ENCODE assay signal across 1 cellular context in genomic region chr1:144551543-144552424, GRCh38.
TF ChIP-seq lines count a peak whose summit lies in the region.

No MANE protein-coding gene starts in this region.

TF ChIP-seq in K562, 482 proteins besides CTCF, POLR2A, EP300 and RAD21 (continued from another document and continues in another):
- TF ChIP-seq SMC3 (conservative IDR thresholded peaks at IDR 0.05; ENCODE audit: insufficient read depth, low read depth, low read length) = 0 out of 2 replicates have a peak, but pooled peaks have one; percentile 7
- no peak; the same call in 1 of the 2 replicates for TF ChIP-seq NR2F6 (CRISPR knock-in tag; IDR thresholded peaks at IDR 0.05)
- no peak for TF ChIP-seq JUN (IDR thresholded peaks at IDR 0.05; ENCODE audit: borderline replicate concordance, low read depth, low read length)
- no peak for TF ChIP-seq JUN (CRISPR knock-in tag; IDR thresholded peaks at IDR 0.05; ENCODE audit: borderline replicate concordance)
- TF ChIP-seq CUX1 (CRISPR knock-in tag; IDR thresholded peaks at IDR 0.05) = peak; percentile 84
- no peak for TF ChIP-seq SIRT6 (IDR thresholded peaks at IDR 0.05; ENCODE audit: low read depth, low read length)
- TF ChIP-seq, protein P1, sequence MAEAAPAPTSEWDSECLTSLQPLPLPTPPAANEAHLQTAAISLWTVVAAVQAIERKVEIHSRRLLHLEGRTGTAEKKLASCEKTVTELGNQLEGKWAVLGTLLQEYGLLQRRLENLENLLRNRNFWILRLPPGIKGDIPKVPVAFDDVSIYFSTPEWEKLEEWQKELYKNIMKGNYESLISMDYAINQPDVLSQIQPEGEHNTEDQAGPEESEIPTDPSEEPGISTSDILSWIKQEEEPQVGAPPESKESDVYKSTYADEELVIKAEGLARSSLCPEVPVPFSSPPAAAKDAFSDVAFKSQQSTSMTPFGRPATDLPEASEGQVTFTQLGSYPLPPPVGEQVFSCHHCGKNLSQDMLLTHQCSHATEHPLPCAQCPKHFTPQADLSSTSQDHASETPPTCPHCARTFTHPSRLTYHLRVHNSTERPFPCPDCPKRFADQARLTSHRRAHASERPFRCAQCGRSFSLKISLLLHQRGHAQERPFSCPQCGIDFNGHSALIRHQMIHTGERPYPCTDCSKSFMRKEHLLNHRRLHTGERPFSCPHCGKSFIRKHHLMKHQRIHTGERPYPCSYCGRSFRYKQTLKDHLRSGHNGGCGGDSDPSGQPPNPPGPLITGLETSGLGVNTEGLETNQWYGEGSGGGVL (CRISPR knock-in tag; IDR thresholded peaks at IDR 0.05) = no peak
- no peak for TF ChIP-seq YBX1 (IDR thresholded peaks at IDR 0.05)
- peak; percentile 51 for TF ChIP-seq SAP30 (IDR thresholded peaks at IDR 0.05; ENCODE audit: borderline replicate concordance, insufficient read depth, low read depth, low read length, poor library complexity, severe bottlenecking)
- TF ChIP-seq ZKSCAN3 (CRISPR knock-in tag; IDR thresholded peaks at IDR 0.05) = no peak
- TF ChIP-seq, protein P2, sequence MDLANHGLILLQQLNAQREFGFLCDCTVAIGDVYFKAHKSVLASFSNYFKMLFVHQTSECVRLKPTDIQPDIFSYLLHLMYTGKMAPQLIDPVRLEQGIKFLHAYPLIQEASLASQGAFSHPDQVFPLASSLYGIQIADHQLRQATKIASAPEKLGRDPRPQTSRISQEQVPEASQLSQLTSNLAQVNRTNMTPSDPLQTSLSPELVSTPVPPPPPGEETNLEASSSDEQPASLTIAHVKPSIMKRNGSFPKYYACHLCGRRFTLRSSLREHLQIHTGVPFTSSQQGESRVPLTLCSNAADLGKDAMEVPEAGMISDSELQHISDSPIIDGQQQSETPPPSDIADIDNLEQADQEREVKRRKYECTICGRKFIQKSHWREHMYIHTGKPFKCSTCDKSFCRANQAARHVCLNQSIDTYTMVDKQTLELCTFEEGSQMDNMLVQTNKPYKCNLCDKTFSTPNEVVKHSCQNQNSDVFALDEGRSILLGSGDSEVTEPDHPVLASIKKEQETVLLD (IDR thresholded peaks at IDR 0.05) = no peak; the same call in none of the 2 replicates
- 0 out of 2 replicates have a peak, but pooled peaks have one; percentile 31 for TF ChIP-seq KLF1 (tag; IDR thresholded peaks at IDR 0.05)
- TF ChIP-seq TCFL5 (CRISPR knock-in tag; conservative IDR thresholded peaks at IDR 0.05) = peak; percentile 70; the same call in 1 of the 2 replicates
- peak; percentile 99 for TF ChIP-seq ELF4 (CRISPR knock-in tag; IDR thresholded peaks at IDR 0.05)
- TF ChIP-seq ZNF165 (CRISPR knock-in tag; IDR thresholded peaks at IDR 0.05; ENCODE audit: borderline replicate concordance) = no peak
- peak; percentile 92 for TF ChIP-seq ZBTB17 (CRISPR knock-in tag; IDR thresholded peaks at IDR 0.05)
- TF ChIP-seq ZNF263 (CRISPR knock-in tag; IDR thresholded peaks at IDR 0.05; ENCODE audit: borderline replicate concordance) = no peak
- TF ChIP-seq MYNN (IDR thresholded peaks at IDR 0.05) = peak; percentile 87
- no peak for TF ChIP-seq MYNN (CRISPR knock-in tag; IDR thresholded peaks at IDR 0.05)
- no peak for TF ChIP-seq ZBTB5 (IDR thresholded peaks at IDR 0.05)
- TF ChIP-seq, protein P3, sequence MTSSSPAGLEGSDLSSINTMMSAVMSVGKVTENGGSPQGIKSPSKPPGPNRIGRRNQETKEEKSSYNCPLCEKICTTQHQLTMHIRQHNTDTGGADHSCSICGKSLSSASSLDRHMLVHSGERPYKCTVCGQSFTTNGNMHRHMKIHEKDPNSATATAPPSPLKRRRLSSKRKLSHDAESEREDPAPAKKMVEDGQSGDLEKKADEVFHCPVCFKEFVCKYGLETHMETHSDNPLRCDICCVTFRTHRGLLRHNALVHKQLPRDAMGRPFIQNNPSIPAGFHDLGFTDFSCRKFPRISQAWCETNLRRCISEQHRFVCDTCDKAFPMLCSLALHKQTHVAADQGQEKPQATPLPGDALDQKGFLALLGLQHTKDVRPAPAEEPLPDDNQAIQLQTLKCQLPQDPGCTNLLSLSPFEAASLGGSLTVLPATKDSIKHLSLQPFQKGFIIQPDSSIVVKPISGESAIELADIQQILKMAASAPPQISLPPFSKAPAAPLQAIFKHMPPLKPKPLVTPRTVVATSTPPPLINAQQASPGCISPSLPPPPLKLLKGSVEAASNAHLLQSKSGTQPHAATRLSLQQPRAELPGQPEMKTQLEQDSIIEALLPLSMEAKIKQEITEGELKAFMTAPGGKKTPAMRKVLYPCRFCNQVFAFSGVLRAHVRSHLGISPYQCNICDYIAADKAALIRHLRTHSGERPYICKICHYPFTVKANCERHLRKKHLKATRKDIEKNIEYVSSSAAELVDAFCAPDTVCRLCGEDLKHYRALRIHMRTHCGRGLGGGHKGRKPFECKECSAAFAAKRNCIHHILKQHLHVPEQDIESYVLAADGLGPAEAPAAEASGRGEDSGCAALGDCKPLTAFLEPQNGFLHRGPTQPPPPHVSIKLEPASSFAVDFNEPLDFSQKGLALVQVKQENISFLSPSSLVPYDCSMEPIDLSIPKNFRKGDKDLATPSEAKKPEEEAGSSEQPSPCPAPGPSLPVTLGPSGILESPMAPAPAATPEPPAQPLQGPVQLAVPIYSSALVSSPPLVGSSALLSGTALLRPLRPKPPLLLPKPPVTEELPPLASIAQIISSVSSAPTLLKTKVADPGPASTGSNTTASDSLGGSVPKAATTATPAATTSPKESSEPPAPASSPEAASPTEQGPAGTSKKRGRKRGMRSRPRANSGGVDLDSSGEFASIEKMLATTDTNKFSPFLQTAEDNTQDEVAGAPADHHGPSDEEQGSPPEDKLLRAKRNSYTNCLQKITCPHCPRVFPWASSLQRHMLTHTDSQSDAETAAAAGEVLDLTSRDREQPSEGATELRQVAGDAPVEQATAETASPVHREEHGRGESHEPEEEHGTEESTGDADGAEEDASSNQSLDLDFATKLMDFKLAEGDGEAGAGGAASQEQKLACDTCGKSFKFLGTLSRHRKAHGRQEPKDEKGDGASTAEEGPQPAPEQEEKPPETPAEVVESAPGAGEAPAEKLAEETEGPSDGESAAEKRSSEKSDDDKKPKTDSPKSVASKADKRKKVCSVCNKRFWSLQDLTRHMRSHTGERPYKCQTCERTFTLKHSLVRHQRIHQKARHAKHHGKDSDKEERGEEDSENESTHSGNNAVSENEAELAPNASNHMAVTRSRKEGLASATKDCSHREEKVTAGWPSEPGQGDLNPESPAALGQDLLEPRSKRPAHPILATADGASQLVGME (CRISPR knock-in tag; IDR thresholded peaks at IDR 0.05) = 0 out of 2 replicates have a peak, but pooled peaks have one; percentile 21
- TF ChIP-seq PHF8 (IDR thresholded peaks at IDR 0.05; ENCODE audit: borderline replicate concordance, low read length) = peak; percentile 42; the same call in 1 of the 2 replicates
- TF ChIP-seq BRCA1 (IDR thresholded peaks at IDR 0.05) = no peak
- no peak for TF ChIP-seq BRCA1 (CRISPR knock-in tag; IDR thresholded peaks at IDR 0.05)
- TF ChIP-seq TAL1 (IDR thresholded peaks at IDR 0.05) = 0 out of 2 replicates have a peak, but pooled peaks have one; percentile 15
- TF ChIP-seq NFIC (IDR thresholded peaks at IDR 0.05) = peak; percentile 84
- TF ChIP-seq, protein P4, sequence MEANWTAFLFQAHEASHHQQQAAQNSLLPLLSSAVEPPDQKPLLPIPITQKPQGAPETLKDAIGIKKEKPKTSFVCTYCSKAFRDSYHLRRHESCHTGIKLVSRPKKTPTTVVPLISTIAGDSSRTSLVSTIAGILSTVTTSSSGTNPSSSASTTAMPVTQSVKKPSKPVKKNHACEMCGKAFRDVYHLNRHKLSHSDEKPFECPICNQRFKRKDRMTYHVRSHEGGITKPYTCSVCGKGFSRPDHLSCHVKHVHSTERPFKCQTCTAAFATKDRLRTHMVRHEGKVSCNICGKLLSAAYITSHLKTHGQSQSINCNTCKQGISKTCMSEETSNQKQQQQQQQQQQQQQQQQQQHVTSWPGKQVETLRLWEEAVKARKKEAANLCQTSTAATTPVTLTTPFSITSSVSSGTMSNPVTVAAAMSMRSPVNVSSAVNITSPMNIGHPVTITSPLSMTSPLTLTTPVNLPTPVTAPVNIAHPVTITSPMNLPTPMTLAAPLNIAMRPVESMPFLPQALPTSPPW (CRISPR knock-in tag; IDR thresholded peaks at IDR 0.05) = peak; percentile 70
- TF ChIP-seq NELFE (IDR thresholded peaks at IDR 0.05; ENCODE audit: insufficient read depth, insufficient read length) = peak; percentile 68
- TF ChIP-seq ETV1 (tag; conservative IDR thresholded peaks at IDR 0.05; ENCODE audit: low read depth) = peak; percentile 96
- TF ChIP-seq MIER1 (IDR thresholded peaks at IDR 0.05; ENCODE audit: low read depth) = no peak
- peak; percentile 87; the same call in 1 of the 2 replicates for TF ChIP-seq ZNF57 (CRISPR knock-in tag; IDR thresholded peaks at IDR 0.05)
- no peak for TF ChIP-seq SNIP1 (IDR thresholded peaks at IDR 0.05; ENCODE audit: low read depth)
- peak; percentile 52 to 57; a peak in 3 of 4 replicates for TF ChIP-seq TRIM24 (IDR thresholded peaks at IDR 0.05)
- peak; percentile 92 for TF ChIP-seq ZNF551 (CRISPR knock-in tag; IDR thresholded peaks at IDR 0.05)
- peak; percentile 74; the same call in 1 of the 2 replicates for TF ChIP-seq ZNF197 (CRISPR knock-in tag; IDR thresholded peaks at IDR 0.05; ENCODE audit: low read depth)
- TF ChIP-seq ZC3H4 (CRISPR knock-in tag; IDR thresholded peaks at IDR 0.05; ENCODE audit: borderline replicate concordance) = no peak
- TF ChIP-seq, protein P5, sequence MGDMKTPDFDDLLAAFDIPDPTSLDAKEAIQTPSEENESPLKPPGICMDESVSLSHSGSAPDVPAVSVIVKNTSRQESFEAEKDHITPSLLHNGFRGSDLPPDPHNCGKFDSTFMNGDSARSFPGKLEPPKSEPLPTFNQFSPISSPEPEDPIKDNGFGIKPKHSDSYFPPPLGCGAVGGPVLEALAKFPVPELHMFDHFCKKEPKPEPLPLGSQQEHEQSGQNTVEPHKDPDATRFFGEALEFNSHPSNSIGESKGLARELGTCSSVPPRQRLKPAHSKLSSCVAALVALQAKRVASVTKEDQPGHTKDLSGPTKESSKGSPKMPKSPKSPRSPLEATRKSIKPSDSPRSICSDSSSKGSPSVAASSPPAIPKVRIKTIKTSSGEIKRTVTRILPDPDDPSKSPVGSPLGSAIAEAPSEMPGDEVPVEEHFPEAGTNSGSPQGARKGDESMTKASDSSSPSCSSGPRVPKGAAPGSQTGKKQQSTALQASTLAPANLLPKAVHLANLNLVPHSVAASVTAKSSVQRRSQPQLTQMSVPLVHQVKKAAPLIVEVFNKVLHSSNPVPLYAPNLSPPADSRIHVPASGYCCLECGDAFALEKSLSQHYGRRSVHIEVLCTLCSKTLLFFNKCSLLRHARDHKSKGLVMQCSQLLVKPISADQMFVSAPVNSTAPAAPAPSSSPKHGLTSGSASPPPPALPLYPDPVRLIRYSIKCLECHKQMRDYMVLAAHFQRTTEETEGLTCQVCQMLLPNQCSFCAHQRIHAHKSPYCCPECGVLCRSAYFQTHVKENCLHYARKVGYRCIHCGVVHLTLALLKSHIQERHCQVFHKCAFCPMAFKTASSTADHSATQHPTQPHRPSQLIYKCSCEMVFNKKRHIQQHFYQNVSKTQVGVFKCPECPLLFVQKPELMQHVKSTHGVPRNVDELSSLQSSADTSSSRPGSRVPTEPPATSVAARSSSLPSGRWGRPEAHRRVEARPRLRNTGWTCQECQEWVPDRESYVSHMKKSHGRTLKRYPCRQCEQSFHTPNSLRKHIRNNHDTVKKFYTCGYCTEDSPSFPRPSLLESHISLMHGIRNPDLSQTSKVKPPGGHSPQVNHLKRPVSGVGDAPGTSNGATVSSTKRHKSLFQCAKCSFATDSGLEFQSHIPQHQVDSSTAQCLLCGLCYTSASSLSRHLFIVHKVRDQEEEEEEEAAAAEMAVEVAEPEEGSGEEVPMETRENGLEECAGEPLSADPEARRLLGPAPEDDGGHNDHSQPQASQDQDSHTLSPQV (IDR thresholded peaks at IDR 0.05) = peak; percentile 28; the same call in 1 of the 2 replicates
- no peak for TF ChIP-seq SMARCB1 (IDR thresholded peaks at IDR 0.05; ENCODE audit: insufficient read length, low read depth)
- peak; percentile 51; the same call in 1 of the 2 replicates for TF ChIP-seq STAT5A (IDR thresholded peaks at IDR 0.05; ENCODE audit: borderline replicate concordance, low read length)
- TF ChIP-seq TAF7 (tag; IDR thresholded peaks at IDR 0.05) = peak; percentile 60; the same call in 1 of the 2 replicates
- TF ChIP-seq RFX7 (CRISPR knock-in tag; IDR thresholded peaks at IDR 0.05) = peak; percentile 95
